ENCODE assay signal across 8 cellular contexts in the genomic region with DNA sequence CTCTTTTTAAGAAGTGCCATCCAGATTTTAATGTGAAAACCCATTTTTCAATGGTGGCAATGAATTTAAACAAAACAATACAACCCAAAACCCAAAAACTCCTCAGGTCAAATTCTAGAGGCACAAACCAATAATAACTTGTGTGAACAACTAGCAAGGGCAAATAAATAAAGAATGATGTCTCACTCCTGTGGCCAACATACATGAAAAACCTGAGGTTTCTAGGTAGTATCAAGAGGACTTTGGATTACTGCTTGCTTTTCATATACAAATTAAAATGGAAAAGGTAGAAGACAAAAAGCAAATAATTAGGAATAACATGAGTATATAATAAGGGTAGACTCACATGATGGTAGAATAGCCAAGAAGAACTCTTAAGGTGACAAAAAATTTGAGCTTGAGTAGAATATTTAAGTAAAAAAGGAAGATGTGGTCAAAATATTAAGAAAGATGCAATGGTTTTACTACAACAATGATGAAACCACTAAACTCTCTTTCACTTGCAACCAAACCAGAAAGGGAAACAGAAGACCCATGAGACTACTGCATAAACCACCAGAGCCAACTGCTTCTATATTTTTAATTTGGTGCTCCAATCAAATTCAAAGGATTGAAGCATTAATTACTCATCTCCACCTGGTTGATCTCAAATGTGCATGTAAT. TPM values are rescaled to one million over a fixed set of nuclear protein-coding genes. Genes with fewer than 3 reads are reported as not detected.
DNase-seq lines count a peak whose midpoint lies in the region; ATAC-seq and TF ChIP-seq lines count a peak whose summit lies in the region.

No MANE protein-coding gene starts in this region.

- TF ChIP-seq CTCF in activated B cell treated with CpG ODN at 0.5 μM for 24 hours (IDR thresholded peaks at IDR 0.05), result no peak
- TF ChIP-seq CTCF in dorsolateral prefrontal cortex (IDR thresholded peaks at IDR 0.05 in 54 of 56, conservative IDR thresholded peaks at IDR 0.05 in 2 of 56; ENCODE audit: low read depth in 1 of 56, partially characterized antibody in 56 of 56), result no peak

- intact Hi-C loops in activated B cell treated with CpG ODN at 0.5 μM for 24 hours (cut with micrococcal nuclease) (no loop called here), dorsolateral prefrontal cortex (cut with DNase I) (no loop called here)

- CTCF ChIA-PET in activated B cell treated with CpG ODN at 0.5 μM for 24 hours (lab: Charles Lee), result interaction anchor here (1.2 kb wide), 1 partner anchor 18 kb away, joined by 5 read pairs; no protein-coding TSS in a partner anchor

- peaks cover 66% of the 10 kb centered on the region for H3K36me3 Mint-ChIP-seq in activated B cell treated with CpG ODN at 0.5 μM for 24 hours (ENCODE audit: low read depth)

- H3K27ac Mint-ChIP-seq in activated B cell treated with CpG ODN at 0.5 μM for 24 hours, result peak overlapping the region; percentile 5

- H3K27me3 Mint-ChIP-seq in activated B cell treated with CpG ODN at 0.5 μM for 24 hours, result no peaks in the 10 kb centered on the region

- H3K9me3 Mint-ChIP-seq in activated B cell treated with CpG ODN at 0.5 μM for 24 hours, result no peaks in the 10 kb centered on the region

- H3K4me3 ChIP-seq in dorsolateral prefrontal cortex, result no peak overlapping the region

- H3K27me3 ChIP-seq in dorsolateral prefrontal cortex, result no peaks in the 10 kb centered on the region

- DNase-seq in activated B cell treated with CpG ODN at 0.5 μM for 24 hours (no peak), NCI-H2171 (lab: John Stamatoyannopoulos, UW) (no peak), germinal center (ENCODE audit: low spot score) (no peak), dorsolateral prefrontal cortex (no peak)
- DNase-seq in stimulated activated CD4-positive, alpha-beta T cell treated with anti-CD3 and anti-CD28 coated beads, Interleukin-4, amount 100 ng/mL, for 24 hours, result no peak

- no peak overlapping the region for H3K27ac ChIP-seq in dorsolateral prefrontal cortex

- peaks cover 14% of the 10 kb centered on the region for H3K4me1 Mint-ChIP-seq in activated B cell treated with CpG ODN at 0.5 μM for 24 hours

- POLR2A ChIA-PET in activated B cell treated with CpG ODN at 0.5 μM for 24 hours (lab: Charles Lee), result no interaction called here

- no peak overlapping the region for H3K4me3 Mint-ChIP-seq in activated B cell treated with CpG ODN at 0.5 μM for 24 hours

- peak; percentile 77 for ATAC-seq in GM18508 (IDR thresholded peaks at IDR 0.05; ENCODE audit: insufficient read depth, unreplicated experiment)
- peak; percentile 94 for ATAC-seq in GM21528 (IDR thresholded peaks at IDR 0.05; ENCODE audit: low FRiP score, unreplicated experiment)
- peak; percentile 93 for ATAC-seq in HG03354 (IDR thresholded peaks at IDR 0.05; ENCODE audit: poor library complexity, severe bottlenecking, unreplicated experiment)
- no peak for ATAC-seq in activated B cell treated with CpG ODN at 0.5 μM for 24 hours (ENCODE audit: low read depth)

RNA-seq across cellular contexts. Expression of gene DARS1, which starts 53.5 kb away (rescaled TPM):
- 96.3 and 103 TPM in 2 replicates for total RNA-seq in activated B cell treated with CpG ODN at 0.5 μM for 24 hours
- 10 to 100 TPM; 30.3 to 79.7 (median 46.5) TPM for total RNA-seq in dorsolateral prefrontal cortex

RNA-seq across cellular contexts. Expression of gene MCM6, which starts 55.7 kb away (rescaled TPM):
- total RNA-seq in activated B cell treated with CpG ODN at 0.5 μM for 24 hours (27.9 and 28.9 TPM in 2 replicates), dorsolateral prefrontal cortex (10 to 100 TPM in 95 of 120 experiments, 1 to 10 TPM in 25; 6.7 to 22.6 (median 12.2) TPM)
